8 cellular contexts compared by ENCODE assay signal in genomic region chr22:38755155-38755910, GRCh38. TPM values are rescaled to one million over a fixed set of nuclear protein-coding genes. Genes with fewer than 3 reads are reported as not detected.
DNase-seq lines count a peak whose midpoint lies in the region; ATAC-seq and TF ChIP-seq lines count a peak whose summit lies in the region.

No MANE protein-coding gene starts in this region.

- H3K27me3 Mint-ChIP-seq in glutamatergic neuron (ENCODE audit: unreplicated experiment): peaks cover 13% of the 10 kb centered on the region

- H3K4me1 ChIP-seq in ACC112 (ENCODE audit: control insufficient read depth, insufficient read depth, low read length, unreplicated experiment) (peaks cover 8% of the 10 kb centered on the region), adipocyte (ENCODE audit: control insufficient read depth, insufficient read depth, low read length) (peaks cover 18% of the 10 kb centered on the region), neutrophil (ENCODE audit: control insufficient read depth in 1 of 2, insufficient read depth in 1 of 2, low read depth in 1 of 2, low read length in 1 of 2) (peaks cover 66 to 67% of the 10 kb centered on the region in 2 experiments)

- no peak for TF ChIP-seq CTCF in glutamatergic neuron (IDR thresholded peaks at IDR 0.05; ENCODE audit: partially characterized antibody, unreplicated experiment)
- peak; percentile 33 for TF ChIP-seq CTCF in neutrophil (IDR thresholded peaks at IDR 0.05)

- DNase-seq in RPMI8226 (peak; percentile 73), adipocyte (ENCODE audit: low read depth) (peak; percentile 86), glutamatergic neuron (peak; percentile 77), OCI-M2 (lab: John Stamatoyannopoulos, UW; ENCODE audit: unreplicated experiment) (no peak)

- H3K36me3 ChIP-seq in ACC112 (ENCODE audit: insufficient read depth, low read length): no peaks in the 10 kb centered on the region
- peaks cover 27% of the 10 kb centered on the region for H3K36me3 ChIP-seq in adipocyte (ENCODE audit: control insufficient read depth, insufficient read depth, low read length, severe bottlenecking)
- peaks cover 21% of the 10 kb centered on the region for H3K36me3 ChIP-seq in neutrophil

- peak overlapping the region; percentile 98 for H3K27ac Mint-ChIP-seq in glutamatergic neuron (ENCODE audit: unreplicated experiment)

- peaks cover 4% of the 10 kb centered on the region for H3K36me3 Mint-ChIP-seq in glutamatergic neuron (ENCODE audit: unreplicated experiment)

- H3K9me3 ChIP-seq in adipocyte (ENCODE audit: control insufficient read depth, low read length) (no peaks in the 10 kb centered on the region), neutrophil (no peaks in the 10 kb centered on the region)

- peaks cover 10% of the 10 kb centered on the region for H3K79me2 ChIP-seq in ACC112 (ENCODE audit: control insufficient read depth, insufficient read depth, low read length, unreplicated experiment)

- H3K27ac ChIP-seq in ACC112 (ENCODE audit: low read depth, low read length) (peak overlapping the region; percentile 88), neutrophil (peak overlapping the region; percentile 99)

- ATAC-seq in GM18517 (IDR thresholded peaks at IDR 0.05; ENCODE audit: unreplicated experiment) (peak; percentile 20), HG03045 (IDR thresholded peaks at IDR 0.05; ENCODE audit: unreplicated experiment) (peak; percentile 39)

- H3K27me3 ChIP-seq in ACC112 (ENCODE audit: insufficient read depth, low read length) (no peaks in the 10 kb centered on the region), adipocyte (replicated peaks; ENCODE audit: control insufficient read depth, insufficient read depth, low read length) (no peaks in the 10 kb centered on the region), neutrophil (no peaks in the 10 kb centered on the region)

- peaks cover 10% of the 10 kb centered on the region for H3K9me3 Mint-ChIP-seq in glutamatergic neuron (ENCODE audit: unreplicated experiment)

- H3K9ac ChIP-seq in adipocyte (ENCODE audit: low read length): peak overlapping the region; percentile 97

- H3K4me3 Mint-ChIP-seq in glutamatergic neuron (ENCODE audit: unreplicated experiment): peak overlapping the region; percentile 99

- H3K4me1 Mint-ChIP-seq in glutamatergic neuron (ENCODE audit: low read depth, unreplicated experiment): peaks cover 27% of the 10 kb centered on the region

- no peak overlapping the region for H2AFZ ChIP-seq in ACC112 (ENCODE audit: low read length, unreplicated experiment)

- H3K4me3 ChIP-seq in ACC112 (ENCODE audit: low read depth, low read length) (peak overlapping the region; percentile 74), adipocyte (ENCODE audit: low read length) (peak overlapping the region; percentile 89), neutrophil (ENCODE audit: low read depth in 1 of 2, low read length in 1 of 2) (peak overlapping the region; percentile 84 to 89)

RNA-seq across cellular contexts. Expression of gene SUN2, which starts 0.5 kb away (rescaled TPM):
- total RNA-seq in glutamatergic neuron (ENCODE audit: unreplicated experiment): 174 TPM

RNA-seq across cellular contexts. Expression of gene DNAL4, which starts 38.6 kb away (rescaled TPM):
- 19.4 TPM for total RNA-seq in glutamatergic neuron (ENCODE audit: unreplicated experiment)

RNA-seq across cellular contexts. Expression of gene GTPBP1, which starts 49.6 kb away (rescaled TPM):
- total RNA-seq in glutamatergic neuron (ENCODE audit: unreplicated experiment): 55.6 TPM

RNA-seq across cellular contexts. Expression of gene JOSD1, which starts 54.6 kb away (rescaled TPM):
- total RNA-seq in glutamatergic neuron (ENCODE audit: unreplicated experiment): 51.0 TPM
